In genomic region chr16:83418565-83418964, GRCh38 we compare ENCODE assay signal across 26 cellular contexts.
DNase-seq lines count a peak whose midpoint lies in the region; ATAC-seq, FAIRE-seq and TF ChIP-seq lines count a peak whose summit lies in the region.
"Had no signal": no experiment of that assay in that cellular context is flagged by ENCODE, and none has a peak within 500 bp of the region (broad histone marks: within the 10 kb centered on the region; RNA-seq: fewer than 3 reads in every experiment).

No MANE protein-coding gene starts in this region.

- TF ChIP-seq EP300 in HepG2 (IDR thresholded peaks at IDR 0.05; ENCODE audit: low read depth in 2 of 2, low read length in 2 of 2) (no peak), HepG2 (CRISPR knock-in tag; IDR thresholded peaks at IDR 0.05; ENCODE audit: borderline replicate concordance) (no peak)

- H3K14ac ChIP-seq in mesenchymal stem cell (ENCODE audit: low read length in 2 of 2): no peak overlapping the region

- H3K9ac ChIP-seq in HepG2 (ENCODE audit: insufficient read depth, low read depth, low read length) (no peak overlapping the region), OCI-LY3 (ENCODE audit: low read length) (no peak overlapping the region), mesenchymal stem cell (ENCODE audit: low read length) (no peak overlapping the region)
- H3K9ac ChIP-seq: KMS-11 had no signal

- intact Hi-C loops in HepG2 (cut with micrococcal nuclease; ENCODE audit: unreplicated experiment) (no loop called here), right lobe of liver (cut with DNase I) (no loop called here), posterior vena cava (cut with DNase I) (no loop called here)

- DNase-seq in HepG2 (ENCODE audit: low spot score) (no peak), right lobe of liver (no peak), epithelial cell of esophagus (ENCODE audit: low read depth) (no peak), mesenchymal stem cell (no peak), globus pallidus (ENCODE audit: low spot score) (no peak), posterior vena cava (ENCODE audit: low spot score) (no peak)
- no peak for DNase-seq in activated effector memory CD4-positive, alpha-beta T cell treated with anti-CD3 and anti-CD28 coated beads, Interleukin-2, amount 50 U/mL, for 16 hours
- DNase-seq: activated CD4-positive, alpha-beta T cell treated with anti-CD3 and anti-CD28 coated beads, Interleukin-2, amount 10 ng/mL, durations not matched to agents 24 days and 14 days; activated naive CD4-positive, alpha-beta T cell treated with anti-CD3 and anti-CD28 coated beads, Interleukin-2, amount 50 U/mL, for 16 hours; activated T-cell treated with anti-CD3 and anti-CD28 coated beads, Interleukin-2, amount 50 U/mL, for 72 hours; C1 segment of cervical spinal cord; Calu3; dorsolateral prefrontal cortex; HCEC 1CT; mammary epithelial cell; NCI-H1694 treated with DMSO at 0.1 percent for 48 hours; NCI-H748 treated with DMSO at 0.1 percent for 48 hours; Peyer's patch; stimulated activated CD4-positive, alpha-beta T cell treated with anti-CD3 and anti-CD28 coated beads, Interleukin-12 subunit alpha, Interleukin-12 subunit beta, amount 100 ng/mL, for 4 hours; T-helper 17 cell; upper lobe of right lung had no signal

- WGBS in HepG2 (ENCODE audit: low lambda C conversion rate): 0% methylated on average over 1 of the region's 1 CpG
- WGBS in right lobe of liver (ENCODE audit: insufficient coverage, low coverage, low lambda C conversion rate, missing lambda C conversion rate): 44% methylated on average over 1 of the region's 1 CpG
- WGBS in mesenchymal stem cell: 98% methylated on average over 1 of the region's 1 CpG

- no peak overlapping the region for H2BK12ac ChIP-seq in mesenchymal stem cell (ENCODE audit: low read length in 2 of 2)

- no peak overlapping the region for H2BK120ac ChIP-seq in mesenchymal stem cell (ENCODE audit: low read depth, low read length)

- CTCF ChIA-PET in HepG2 (lab: Yijun Ruan, JAX; ENCODE audit: low intra/inter-chr PET ratio, low total read pairs): no interaction called here

- no peak for TF ChIP-seq CTCF in HepG2 (CRISPR knock-in tag; IDR thresholded peaks at IDR 0.05)
- TF ChIP-seq CTCF in right lobe of liver (IDR thresholded peaks at IDR 0.05): no peak
- TF ChIP-seq CTCF in OCI-LY3 (IDR thresholded peaks at IDR 0.05; ENCODE audit: low read depth, low read length): peak; percentile 9; the same call in 1 of the 2 replicates
- peak; percentile 9 for TF ChIP-seq CTCF in epithelial cell of esophagus (IDR thresholded peaks at IDR 0.05; ENCODE audit: insufficient read depth, low read depth, low read length, missing control alignments)

- TF ChIP-seq RAD21 in HepG2 (CRISPR knock-in tag; IDR thresholded peaks at IDR 0.05): no peak

- TF ChIP-seq POLR2A in HepG2 (IDR thresholded peaks at IDR 0.05; ENCODE audit: insufficient read depth in 1 of 2, low read depth in 2 of 2, low read length in 2 of 2) (no peak), right lobe of liver (IDR thresholded peaks at IDR 0.05) (no peak)

- in situ Hi-C loops in HepG2 (cut with HindIII; ENCODE audit: extremely low pct_ligation_motif_present, low pct_unique_long_range_greater_than_20kb): no loop called here

- H3K18ac ChIP-seq in mesenchymal stem cell (ENCODE audit: low read depth in 1 of 2, low read length in 2 of 2): no peak overlapping the region

- H3K27me3 ChIP-seq in HepG2 (ENCODE audit: control insufficient read depth in 1 of 2, insufficient read depth in 2 of 2, low read length in 2 of 2): no peaks in the 10 kb centered on the region
- H3K27me3 ChIP-seq in right lobe of liver: no peaks in the 10 kb centered on the region
- H3K27me3 ChIP-seq in OCI-LY3 (ENCODE audit: low read depth, low read length): no peaks in the 10 kb centered on the region
- H3K27me3 ChIP-seq in mesenchymal stem cell (ENCODE audit: control insufficient read depth in 1 of 2, insufficient read depth in 1 of 2, low read length in 2 of 2): no peaks in the 10 kb centered on the region
- H3K27me3 ChIP-seq: Peyer's patch, SJCRH30, upper lobe of right lung had no signal

- no peak overlapping the region for H4K8ac ChIP-seq in mesenchymal stem cell (ENCODE audit: low read length)

- H3K79me1 ChIP-seq in mesenchymal stem cell (replicated peaks; ENCODE audit: low read length, poor library complexity, severe bottlenecking): no peaks in the 10 kb centered on the region

- H2BK15ac ChIP-seq in mesenchymal stem cell (ENCODE audit: low read depth, poor library complexity, severe bottlenecking): no peak overlapping the region

- no peak for FAIRE-seq in HepG2 (lab: Jason Lieb, UNC)
- FAIRE-seq: frontal cortex had no signal

- no peak overlapping the region for H3K4me3 ChIP-seq in HepG2 (replicated peaks in 1 of 3; ENCODE audit: insufficient read depth in 1 of 3, low read depth in 2 of 3, low read length in 3 of 3)
- no peak overlapping the region for H3K4me3 ChIP-seq in right lobe of liver
- no peak overlapping the region for H3K4me3 ChIP-seq in OCI-LY3 (ENCODE audit: low read length)
- H3K4me3 ChIP-seq in epithelial cell of esophagus (ENCODE audit: low read length): no peak overlapping the region
- H3K4me3 ChIP-seq in mesenchymal stem cell (ENCODE audit: insufficient read depth in 1 of 2, low read depth in 1 of 2, low read length in 2 of 2): no peak overlapping the region
- H3K4me3 ChIP-seq: dorsolateral prefrontal cortex, Peyer's patch, SJCRH30, upper lobe of right lung had no signal

- H3K36me3 ChIP-seq in HepG2 (replicated peaks in 1 of 2; ENCODE audit: control insufficient read depth in 1 of 2, insufficient read depth in 2 of 2, low read length in 2 of 2) (no peaks in the 10 kb centered on the region), right lobe of liver (no peaks in the 10 kb centered on the region), OCI-LY3 (replicated peaks; ENCODE audit: low read depth, low read length) (no peaks in the 10 kb centered on the region), mesenchymal stem cell (ENCODE audit: control insufficient read depth in 1 of 2, insufficient read depth in 2 of 2, low read depth in 1 of 2, low read length in 2 of 2) (no peaks in the 10 kb centered on the region)
- H3K36me3 ChIP-seq: Peyer's patch, SJCRH30, upper lobe of right lung had no signal

- H3K4me2 ChIP-seq in HepG2 (ENCODE audit: low read depth, low read length): no peak overlapping the region
- H3K4me2 ChIP-seq in OCI-LY3 (ENCODE audit: low read length): no peak overlapping the region
- H3K4me2 ChIP-seq in mesenchymal stem cell (ENCODE audit: low read length, poor library complexity, severe bottlenecking): no peak overlapping the region
- H3K4me2 ChIP-seq: KMS-11 had no signal

- H2AFZ ChIP-seq in HepG2 (ENCODE audit: low read length) (no peak overlapping the region), OCI-LY3 (ENCODE audit: low read depth, low read length) (no peak overlapping the region), mesenchymal stem cell (ENCODE audit: low read depth, low read length) (no peak overlapping the region)

- BruUV-seq in HepG2 (replicated peaks; lab: Mats Ljungman, UMichigan): no TSS peak

- POLR2A ChIA-PET in HepG2 (lab: Yijun Ruan, JAX): no interaction called here

- no peak overlapping the region for H2AK5ac ChIP-seq in mesenchymal stem cell (ENCODE audit: low read length, severe bottlenecking)

- no peak overlapping the region for H3K23ac ChIP-seq in mesenchymal stem cell (ENCODE audit: low read length in 2 of 2)

- H3K9me3 ChIP-seq in HepG2 (ENCODE audit: low read length): no peaks in the 10 kb centered on the region
- no peaks in the 10 kb centered on the region for H3K9me3 ChIP-seq in right lobe of liver
- H3K9me3 ChIP-seq in OCI-LY3 (ENCODE audit: insufficient read depth, low read length): no peaks in the 10 kb centered on the region
- H3K9me3 ChIP-seq in mesenchymal stem cell (ENCODE audit: control insufficient read depth, low read length): no peaks in the 10 kb centered on the region
- H3K9me3 ChIP-seq: Peyer's patch, SJCRH30, upper lobe of right lung had no signal

- H3K27ac ChIP-seq in HepG2 (ENCODE audit: extremely low read length, insufficient read depth, low read length): no peak overlapping the region
- H3K27ac ChIP-seq in right lobe of liver: no peak overlapping the region
- H3K27ac ChIP-seq in OCI-LY3 (ENCODE audit: low read length): no peak overlapping the region
- H3K27ac ChIP-seq in mesenchymal stem cell (ENCODE audit: low read length, poor library complexity, severe bottlenecking): no peak overlapping the region
- H3K27ac ChIP-seq: dorsolateral prefrontal cortex, epithelial cell of prostate, KMS-11, Peyer's patch, SJCRH30, upper lobe of right lung had no signal

- no peak overlapping the region for H4K91ac ChIP-seq in mesenchymal stem cell (ENCODE audit: low read length)

- ATAC-seq in HepG2: peak; percentile 44; the same call in 1 of the 3 replicates
- no peak for ATAC-seq in right lobe of liver
- ATAC-seq: activated T-cell treated with anti-CD3 and anti-CD28 coated beads, Interleukin-2, amount 50 U/mL, for 72 hours; T-helper 17 cell; upper lobe of right lung had no signal

- no peaks in the 10 kb centered on the region for H4K20me1 ChIP-seq in HepG2 (ENCODE audit: insufficient read depth, low read length)
- no peaks in the 10 kb centered on the region for H4K20me1 ChIP-seq in OCI-LY3 (ENCODE audit: insufficient read depth, low read length)

- no peak overlapping the region for H2BK5ac ChIP-seq in mesenchymal stem cell (ENCODE audit: low read depth, low read length, poor library complexity, severe bottlenecking)

- H3K4me1 ChIP-seq in HepG2 (ENCODE audit: insufficient read depth, low read length) (no peaks in the 10 kb centered on the region), right lobe of liver (no peaks in the 10 kb centered on the region), OCI-LY3 (ENCODE audit: low read length) (no peaks in the 10 kb centered on the region), mesenchymal stem cell (ENCODE audit: control insufficient read depth, insufficient read depth, low read depth, low read length) (no peaks in the 10 kb centered on the region)
- H3K4me1 ChIP-seq: Peyer's patch, SJCRH30, upper lobe of right lung had no signal

- H3K4ac ChIP-seq in mesenchymal stem cell (ENCODE audit: low read depth in 1 of 2, low read length in 2 of 2): no peak overlapping the region

- H3K79me2 ChIP-seq in HepG2 (ENCODE audit: insufficient read depth, low read length) (no peaks in the 10 kb centered on the region), OCI-LY3 (ENCODE audit: low read length) (no peaks in the 10 kb centered on the region)

TF ChIP-seq in HepG2, 621 proteins besides CTCF, POLR2A, EP300 and RAD21 (continues in another document):
- TF ChIP-seq KLF9 (CRISPR knock-in tag; IDR thresholded peaks at IDR 0.05; ENCODE audit: low read depth) (no peak), RXRA (CRISPR knock-in tag; IDR thresholded peaks at IDR 0.05) (no peak)
- TF ChIP-seq, protein P1, sequence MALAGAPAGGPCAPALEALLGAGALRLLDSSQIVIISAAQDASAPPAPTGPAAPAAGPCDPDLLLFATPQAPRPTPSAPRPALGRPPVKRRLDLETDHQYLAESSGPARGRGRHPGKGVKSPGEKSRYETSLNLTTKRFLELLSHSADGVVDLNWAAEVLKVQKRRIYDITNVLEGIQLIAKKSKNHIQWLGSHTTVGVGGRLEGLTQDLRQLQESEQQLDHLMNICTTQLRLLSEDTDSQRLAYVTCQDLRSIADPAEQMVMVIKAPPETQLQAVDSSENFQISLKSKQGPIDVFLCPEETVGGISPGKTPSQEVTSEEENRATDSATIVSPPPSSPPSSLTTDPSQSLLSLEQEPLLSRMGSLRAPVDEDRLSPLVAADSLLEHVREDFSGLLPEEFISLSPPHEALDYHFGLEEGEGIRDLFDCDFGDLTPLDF (CRISPR knock-in tag; IDR thresholded peaks at IDR 0.05): no peak

Comparison
In these comparisons a context has a peak if more than half of its experiments do, and no peak if none do; other contexts are left out.
1. CTCF ChIP-seq: peak in OCI-LY3 (single experiment) and epithelial cell of esophagus (single experiment); none in HepG2 (single experiment) and right lobe of liver (0 of 4).